1 cellular context compared by ENCODE assay signal in genomic region chr19:48558018-48558684, GRCh38.
TF ChIP-seq lines count a peak whose summit lies in the region.

No MANE protein-coding gene starts in this region.

TF ChIP-seq in K562, 482 proteins besides CTCF, POLR2A, EP300 and RAD21 (continued from another document and continues in another):
- no peak for TF ChIP-seq ZNF407 (IDR thresholded peaks at IDR 0.05; ENCODE audit: low read depth)
- peak; percentile 83 to 94 for TF ChIP-seq KDM1A (IDR thresholded peaks at IDR 0.05)
- TF ChIP-seq CBX3 (IDR thresholded peaks at IDR 0.05; ENCODE audit: borderline replicate concordance in 1 of 2, low read length in 2 of 2), result peak in 1 of 2 experiments; percentile 14; a peak in 1 of 3 replicates
- peak; percentile 26 to 89; a peak in 2 of 4 replicates for TF ChIP-seq RCOR1 (IDR thresholded peaks at IDR 0.05; ENCODE audit: borderline replicate concordance in 1 of 2, low read depth in 2 of 2, low read length in 2 of 2)
- TF ChIP-seq, protein P1, sequence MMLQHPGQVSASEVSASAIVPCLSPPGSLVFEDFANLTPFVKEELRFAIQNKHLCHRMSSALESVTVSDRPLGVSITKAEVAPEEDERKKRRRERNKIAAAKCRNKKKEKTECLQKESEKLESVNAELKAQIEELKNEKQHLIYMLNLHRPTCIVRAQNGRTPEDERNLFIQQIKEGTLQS (IDR thresholded peaks at IDR 0.05), result no peak
- TF ChIP-seq, protein P1 (CRISPR knock-in tag; conservative IDR thresholded peaks at IDR 0.05), result no peak
- TF ChIP-seq DPF2 (IDR thresholded peaks at IDR 0.05), result 0 out of 2 replicates have a peak, but pooled peaks have one; percentile 17
- peak; percentile 42 for TF ChIP-seq L3MBTL2 (IDR thresholded peaks at IDR 0.05)
- TF ChIP-seq RBM22 (IDR thresholded peaks at IDR 0.05; ENCODE audit: low read depth, low read length, poor library complexity, severe bottlenecking), result no peak
- no peak for TF ChIP-seq TAF7 (tag; IDR thresholded peaks at IDR 0.05)
- TF ChIP-seq SMAD2 (IDR thresholded peaks at IDR 0.05; ENCODE audit: low read depth, low read length), result no peak
- no peak for TF ChIP-seq XRCC4 (IDR thresholded peaks at IDR 0.05; ENCODE audit: extremely low read depth, insufficient read depth, insufficient read length)
- no peak for TF ChIP-seq ZNF140 (CRISPR knock-in tag; IDR thresholded peaks at IDR 0.05)
- no peak for TF ChIP-seq RBM39 (optimal IDR thresholded peaks at IDR 0.05; ENCODE audit: low read depth, low read length)
- no peak for TF ChIP-seq HDAC8 (tag; IDR thresholded peaks at IDR 0.05)
- no peak for TF ChIP-seq ZNF699 (CRISPR knock-in tag; IDR thresholded peaks at IDR 0.05; ENCODE audit: insufficient replicate concordance)
- peak; percentile 22; the same call in 1 of the 2 replicates for TF ChIP-seq ZBTB7A (IDR thresholded peaks at IDR 0.05; ENCODE audit: borderline replicate concordance, control insufficient read depth, low read depth, low read length)
- no peak for TF ChIP-seq LEF1 (IDR thresholded peaks at IDR 0.05)
- no peak for TF ChIP-seq NR2C1 (IDR thresholded peaks at IDR 0.05)
- TF ChIP-seq NR2C1 (tag; IDR thresholded peaks at IDR 0.05), result no peak
- TF ChIP-seq BCLAF1 (IDR thresholded peaks at IDR 0.05; ENCODE audit: borderline replicate concordance in 1 of 2, control insufficient read depth in 1 of 2, low read depth in 2 of 2, low read length in 1 of 2), result no peak
- no peak for TF ChIP-seq ZNF551 (CRISPR knock-in tag; IDR thresholded peaks at IDR 0.05)
- no peak for TF ChIP-seq ZNF57 (CRISPR knock-in tag; IDR thresholded peaks at IDR 0.05)
- no peak for TF ChIP-seq ZBED1 (IDR thresholded peaks at IDR 0.05)
- TF ChIP-seq HINFP (tag; conservative IDR thresholded peaks at IDR 0.05; ENCODE audit: low read depth), result no peak
- TF ChIP-seq WHSC1 (IDR thresholded peaks at IDR 0.05; ENCODE audit: low read length), result no peak
- no peak for TF ChIP-seq ZNF785 (CRISPR knock-in tag; IDR thresholded peaks at IDR 0.05)
- TF ChIP-seq EWSR1 (IDR thresholded peaks at IDR 0.05; ENCODE audit: borderline replicate concordance, low read depth, partially characterized antibody), result no peak
- peak; percentile 74; the same call in 1 of the 2 replicates for TF ChIP-seq HDGF (IDR thresholded peaks at IDR 0.05)
- no peak for TF ChIP-seq MTF1 (CRISPR knock-in tag; IDR thresholded peaks at IDR 0.05; ENCODE audit: borderline replicate concordance)
- TF ChIP-seq SMARCA5 (IDR thresholded peaks at IDR 0.05), result peak; percentile 98
- TF ChIP-seq FIP1L1 (IDR thresholded peaks at IDR 0.05; ENCODE audit: low read depth, low read length, poor library complexity, severe bottlenecking), result no peak
- TF ChIP-seq ZKSCAN3 (CRISPR knock-in tag; IDR thresholded peaks at IDR 0.05), result no peak
- no peak for TF ChIP-seq SIX5 (IDR thresholded peaks at IDR 0.05; ENCODE audit: borderline replicate concordance in 1 of 2, insufficient read depth in 1 of 2, low read depth in 1 of 2, low read length in 2 of 2)
- TF ChIP-seq MTA3 (IDR thresholded peaks at IDR 0.05; ENCODE audit: borderline replicate concordance), result no peak
- TF ChIP-seq HNRNPL (IDR thresholded peaks at IDR 0.05; ENCODE audit: low read depth, low read length), result no peak
- TF ChIP-seq, protein P2, sequence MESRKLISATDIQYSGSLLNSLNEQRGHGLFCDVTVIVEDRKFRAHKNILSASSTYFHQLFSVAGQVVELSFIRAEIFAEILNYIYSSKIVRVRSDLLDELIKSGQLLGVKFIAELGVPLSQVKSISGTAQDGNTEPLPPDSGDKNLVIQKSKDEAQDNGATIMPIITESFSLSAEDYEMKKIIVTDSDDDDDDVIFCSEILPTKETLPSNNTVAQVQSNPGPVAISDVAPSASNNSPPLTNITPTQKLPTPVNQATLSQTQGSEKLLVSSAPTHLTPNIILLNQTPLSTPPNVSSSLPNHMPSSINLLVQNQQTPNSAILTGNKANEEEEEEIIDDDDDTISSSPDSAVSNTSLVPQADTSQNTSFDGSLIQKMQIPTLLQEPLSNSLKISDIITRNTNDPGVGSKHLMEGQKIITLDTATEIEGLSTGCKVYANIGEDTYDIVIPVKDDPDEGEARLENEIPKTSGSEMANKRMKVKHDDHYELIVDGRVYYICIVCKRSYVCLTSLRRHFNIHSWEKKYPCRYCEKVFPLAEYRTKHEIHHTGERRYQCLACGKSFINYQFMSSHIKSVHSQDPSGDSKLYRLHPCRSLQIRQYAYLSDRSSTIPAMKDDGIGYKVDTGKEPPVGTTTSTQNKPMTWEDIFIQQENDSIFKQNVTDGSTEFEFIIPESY (CRISPR knock-in tag; IDR thresholded peaks at IDR 0.05), result peak; percentile 96
- no peak for TF ChIP-seq NCOA2 (IDR thresholded peaks at IDR 0.05; ENCODE audit: partially characterized antibody in 2 of 2)
- no peak for TF ChIP-seq ZC3H8 (IDR thresholded peaks at IDR 0.05)
- no peak for TF ChIP-seq U2AF2 (optimal IDR thresholded peaks at IDR 0.05; ENCODE audit: low read depth, low read length)
- TF ChIP-seq GATA2 (CRISPR knock-in tag; IDR thresholded peaks at IDR 0.05), result no peak
- no peak for TF ChIP-seq ZBTB2 (IDR thresholded peaks at IDR 0.05)
- peak; percentile 96 for TF ChIP-seq ZFP36 (IDR thresholded peaks at IDR 0.05; ENCODE audit: low read depth, low read length, partially characterized antibody)
- TF ChIP-seq CTBP1 (IDR thresholded peaks at IDR 0.05; ENCODE audit: borderline replicate concordance), result peak; percentile 26; the same call in 1 of the 2 replicates
- TF ChIP-seq ETV1 (tag; conservative IDR thresholded peaks at IDR 0.05; ENCODE audit: low read depth), result peak; percentile 31; the same call in 1 of the 2 replicates
- no peak for TF ChIP-seq HDAC3 (IDR thresholded peaks at IDR 0.05; ENCODE audit: borderline replicate concordance, partially characterized antibody)
- no peak for TF ChIP-seq STAT5A (IDR thresholded peaks at IDR 0.05; ENCODE audit: borderline replicate concordance, low read length)
- peak; percentile 62; the same call in 1 of the 2 replicates for TF ChIP-seq PTBP1 (IDR thresholded peaks at IDR 0.05; ENCODE audit: low read depth, low read length)
- no peak for TF ChIP-seq PHB2 (IDR thresholded peaks at IDR 0.05; ENCODE audit: low read depth)
- peak; percentile 93; the same call in 1 of the 2 replicates for TF ChIP-seq CBX1 (IDR thresholded peaks at IDR 0.05; ENCODE audit: low read depth)
- TF ChIP-seq TGIF2 (CRISPR knock-in tag; IDR thresholded peaks at IDR 0.05), result no peak
- no peak for TF ChIP-seq SMAD1 (IDR thresholded peaks at IDR 0.05; ENCODE audit: low read depth, low read length, partially characterized antibody)
